In the genomic region with DNA sequence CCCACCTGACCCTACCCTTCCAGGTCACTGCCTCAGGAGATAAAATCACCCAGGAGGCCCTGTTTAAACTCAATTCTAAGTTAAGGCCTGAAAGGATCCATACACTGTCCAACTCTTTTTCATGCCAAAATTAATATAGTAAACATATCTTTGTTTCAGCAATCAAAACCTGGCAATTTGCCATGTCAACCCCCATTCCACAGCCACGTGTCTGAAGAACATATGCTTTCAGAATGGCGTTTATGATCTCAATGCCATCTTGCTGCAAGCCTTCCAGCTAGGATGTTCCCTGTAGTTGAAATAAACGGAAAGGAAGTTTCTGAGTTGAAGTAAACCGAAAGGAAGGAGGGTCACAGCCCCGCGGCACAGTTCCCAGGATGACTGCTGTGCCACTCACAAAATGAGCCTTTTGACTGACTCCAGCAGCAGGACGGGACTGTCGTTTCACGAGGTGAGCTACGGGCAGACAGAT, we compare ENCODE assay signal across 1 cellular context.
TF ChIP-seq lines count a peak whose summit lies in the region.

No MANE protein-coding gene starts in this region.

TF ChIP-seq in GM23338, 12 proteins besides CTCF, POLR2A, EP300 and RAD21 (continued from another document):
- TF ChIP-seq, protein P1, sequence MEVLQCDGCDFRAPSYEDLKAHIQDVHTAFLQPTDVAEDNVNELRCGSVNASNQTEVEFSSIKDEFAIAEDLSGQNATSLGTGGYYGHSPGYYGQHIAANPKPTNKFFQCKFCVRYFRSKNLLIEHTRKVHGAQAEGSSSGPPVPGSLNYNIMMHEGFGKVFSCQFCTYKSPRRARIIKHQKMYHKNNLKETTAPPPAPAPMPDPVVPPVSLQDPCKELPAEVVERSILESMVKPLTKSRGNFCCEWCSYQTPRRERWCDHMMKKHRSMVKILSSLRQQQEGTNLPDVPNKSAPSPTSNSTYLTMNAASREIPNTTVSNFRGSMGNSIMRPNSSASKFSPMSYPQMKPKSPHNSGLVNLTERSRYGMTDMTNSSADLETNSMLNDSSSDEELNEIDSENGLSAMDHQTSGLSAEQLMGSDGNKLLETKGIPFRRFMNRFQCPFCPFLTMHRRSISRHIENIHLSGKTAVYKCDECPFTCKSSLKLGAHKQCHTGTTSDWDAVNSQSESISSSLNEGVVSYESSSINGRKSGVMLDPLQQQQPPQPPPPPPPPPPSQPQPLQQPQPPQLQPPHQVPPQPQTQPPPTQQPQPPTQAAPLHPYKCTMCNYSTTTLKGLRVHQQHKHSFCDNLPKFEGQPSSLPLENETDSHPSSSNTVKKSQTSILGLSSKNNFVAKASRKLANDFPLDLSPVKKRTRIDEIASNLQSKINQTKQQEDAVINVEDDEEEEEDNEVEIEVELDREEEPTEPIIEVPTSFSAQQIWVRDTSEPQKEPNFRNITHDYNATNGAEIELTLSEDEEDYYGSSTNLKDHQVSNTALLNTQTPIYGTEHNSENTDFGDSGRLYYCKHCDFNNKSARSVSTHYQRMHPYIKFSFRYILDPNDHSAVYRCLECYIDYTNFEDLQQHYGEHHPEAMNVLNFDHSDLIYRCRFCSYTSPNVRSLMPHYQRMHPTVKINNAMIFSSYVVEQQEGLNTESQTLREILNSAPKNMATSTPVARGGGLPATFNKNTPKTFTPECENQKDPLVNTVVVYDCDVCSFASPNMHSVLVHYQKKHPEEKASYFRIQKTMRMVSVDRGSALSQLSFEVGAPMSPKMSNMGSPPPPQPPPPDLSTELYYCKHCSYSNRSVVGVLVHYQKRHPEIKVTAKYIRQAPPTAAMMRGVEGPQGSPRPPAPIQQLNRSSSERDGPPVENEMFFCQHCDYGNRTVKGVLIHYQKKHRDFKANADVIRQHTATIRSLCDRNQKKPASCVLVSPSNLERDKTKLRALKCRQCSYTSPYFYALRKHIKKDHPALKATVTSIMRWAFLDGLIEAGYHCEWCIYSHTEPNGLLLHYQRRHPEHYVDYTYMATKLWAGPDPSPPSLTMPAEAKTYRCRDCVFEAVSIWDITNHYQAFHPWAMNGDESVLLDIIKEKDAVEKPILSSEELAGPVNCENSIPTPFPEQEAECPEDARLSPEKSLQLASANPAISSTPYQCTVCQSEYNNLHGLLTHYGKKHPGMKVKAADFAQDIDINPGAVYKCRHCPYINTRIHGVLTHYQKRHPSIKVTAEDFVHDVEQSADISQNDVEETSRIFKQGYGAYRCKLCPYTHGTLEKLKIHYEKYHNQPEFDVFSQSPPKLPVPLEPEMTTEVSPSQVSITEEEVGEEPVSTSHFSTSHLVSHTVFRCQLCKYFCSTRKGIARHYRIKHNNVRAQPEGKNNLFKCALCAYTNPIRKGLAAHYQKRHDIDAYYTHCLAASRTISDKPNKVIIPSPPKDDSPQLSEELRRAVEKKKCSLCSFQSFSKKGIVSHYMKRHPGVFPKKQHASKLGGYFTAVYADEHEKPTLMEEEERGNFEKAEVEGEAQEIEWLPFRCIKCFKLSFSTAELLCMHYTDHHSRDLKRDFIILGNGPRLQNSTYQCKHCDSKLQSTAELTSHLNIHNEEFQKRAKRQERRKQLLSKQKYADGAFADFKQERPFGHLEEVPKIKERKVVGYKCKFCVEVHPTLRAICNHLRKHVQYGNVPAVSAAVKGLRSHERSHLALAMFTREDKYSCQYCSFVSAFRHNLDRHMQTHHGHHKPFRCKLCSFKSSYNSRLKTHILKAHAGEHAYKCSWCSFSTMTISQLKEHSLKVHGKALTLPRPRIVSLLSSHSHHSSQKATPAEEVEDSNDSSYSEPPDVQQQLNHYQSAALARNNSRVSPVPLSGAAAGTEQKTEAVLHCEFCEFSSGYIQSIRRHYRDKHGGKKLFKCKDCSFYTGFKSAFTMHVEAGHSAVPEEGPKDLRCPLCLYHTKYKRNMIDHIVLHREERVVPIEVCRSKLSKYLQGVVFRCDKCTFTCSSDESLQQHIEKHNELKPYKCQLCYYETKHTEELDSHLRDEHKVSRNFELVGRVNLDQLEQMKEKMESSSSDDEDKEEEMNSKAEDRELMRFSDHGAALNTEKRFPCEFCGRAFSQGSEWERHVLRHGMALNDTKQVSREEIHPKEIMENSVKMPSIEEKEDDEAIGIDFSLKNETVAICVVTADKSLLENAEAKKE (CRISPR knock-in tag; IDR thresholded peaks at IDR 0.05), result no peak
- no peak for TF ChIP-seq NANOG (IDR thresholded peaks at IDR 0.05; ENCODE audit: borderline replicate concordance)
- no peak for TF ChIP-seq STAT1 (IDR thresholded peaks at IDR 0.05; ENCODE audit: unreplicated experiment)
